Comparison of ENCODE assay signal across 31 cellular contexts in genomic region chr1:45003741-45004140, GRCh38.
"Had no signal": no experiment of that assay in that cellular context is flagged by ENCODE, and none has a peak within 500 bp of the region (broad histone marks: within the 10 kb centered on the region; RNA-seq: fewer than 3 reads in every experiment).

No MANE protein-coding gene starts in this region.

- H3K4me1 ChIP-seq: parathyroid adenoma, uterus had no signal

- H3K36me3 ChIP-seq: uterus had no signal

- H3K9me3 ChIP-seq: esophagus squamous epithelium, heart right ventricle, mucosa of descending colon, right lobe of liver, stomach, testis, tibial artery, uterus had no signal

- FAIRE-seq: endometrium, islet of Langerhans, small intestine had no signal

- H3K27ac ChIP-seq: esophagus squamous epithelium, heart right ventricle, parathyroid adenoma, right lobe of liver, stomach, testis, tibial artery, uterus had no signal

- H3K9ac ChIP-seq: parathyroid adenoma had no signal

- H3K4me3 ChIP-seq: esophagus squamous epithelium, heart right ventricle, lung, mucosa of descending colon, right lobe of liver, stomach, testis, tibial artery, uterus had no signal

- H2AFZ ChIP-seq: parathyroid adenoma had no signal

- DNase-seq: cerebellar nuclear complex; cortex of kidney; effector memory CD8-positive, alpha-beta T cell; erythroblast; esophagus squamous epithelium; foreskin melanocyte; glutamatergic neuron; heart right ventricle; hippocampal formation; left cardiac atrium; left ventricle myocardium superior; mesenchymal stem cell; mucosa of descending colon; naive B cell; occipital lobe; small intestine; stimulated activated CD4-positive, alpha-beta T cell treated with anti-CD3 and anti-CD28 coated beads, Interleukin-12 subunit alpha, Interleukin-12 subunit beta, amount 100 ng/mL, for 4 hours; stimulated activated CD4-positive, alpha-beta T cell treated with anti-CD3 and anti-CD28 coated beads, Interleukin-1b, Interleukin-23, amount 100 ng/mL, for 48 hours; stimulated activated CD4-positive, alpha-beta T cell treated with anti-CD3 and anti-CD28 coated beads, Interleukin-4, amount 100 ng/mL, for 1 hour; stimulated activated naive CD4-positive, alpha-beta T cell treated with Interleukin-2 at 50 U/mL for 16 hours; stomach; substantia nigra; testis; tibial artery; uterus had no signal

- ATAC-seq: effector memory CD8-positive, alpha-beta T cell; left cardiac atrium; left ventricle myocardium superior; natural killer cell treated with Interleukin-12 subunit alpha and Interleukin-12 subunit beta and Interleukin-15 and Interleukin-18, amount 100 ng/mL, for 72 hours; right lobe of liver had no signal

- H3K27me3 ChIP-seq: esophagus squamous epithelium, heart right ventricle, right lobe of liver, stomach, testis, tibial artery, uterus had no signal
